Comparison of ENCODE assay signal across 1 cellular context in genomic region chr1:155077758-155078495, GRCh38.
TF ChIP-seq lines count a peak whose summit lies in the region.

No MANE protein-coding gene starts in this region.

TF ChIP-seq in H1, 55 proteins besides CTCF, POLR2A, EP300 and RAD21:
- TF ChIP-seq SAP30 (IDR thresholded peaks at IDR 0.05; ENCODE audit: insufficient read depth, insufficient replicate concordance, low read length), result no peak
- no peak for TF ChIP-seq ZNF274 (IDR thresholded peaks at IDR 0.05; ENCODE audit: borderline replicate concordance, extremely low read depth, low read length)
- no peak for TF ChIP-seq GABPA (IDR thresholded peaks at IDR 0.05; ENCODE audit: borderline replicate concordance, insufficient read depth, low read length)
- no peak for TF ChIP-seq NRF1 (IDR thresholded peaks at IDR 0.05; ENCODE audit: low read depth, low read length)
- no peak for TF ChIP-seq FOSL1 (IDR thresholded peaks at IDR 0.05; ENCODE audit: insufficient read depth, low read depth, low read length)
- no peak for TF ChIP-seq SIRT6 (IDR thresholded peaks at IDR 0.05; ENCODE audit: low read length)
- TF ChIP-seq CHD2 (IDR thresholded peaks at IDR 0.05; ENCODE audit: low read length), result no peak
- no peak for TF ChIP-seq HDAC6 (IDR thresholded peaks at IDR 0.05; ENCODE audit: low read depth, low read length)
- TF ChIP-seq TAF7 (optimal IDR thresholded peaks at IDR 0.05; ENCODE audit: borderline replicate concordance, low read depth, low read length), result no peak
- no peak for TF ChIP-seq E2F6 (IDR thresholded peaks at IDR 0.05)
- no peak for TF ChIP-seq JUN (IDR thresholded peaks at IDR 0.05; ENCODE audit: low read depth, low read length)
- no peak for TF ChIP-seq TAF1 (IDR thresholded peaks at IDR 0.05; ENCODE audit: low read depth, low read length)
- no peak for TF ChIP-seq SP4 (IDR thresholded peaks at IDR 0.05; ENCODE audit: low read length)
- TF ChIP-seq GTF2F1 (IDR thresholded peaks at IDR 0.05; ENCODE audit: borderline replicate concordance, low read depth, low read length), result no peak
- TF ChIP-seq CBX5 (IDR thresholded peaks at IDR 0.05; ENCODE audit: low read depth, low read length), result no peak
- TF ChIP-seq SP2 (IDR thresholded peaks at IDR 0.05; ENCODE audit: low read length), result no peak
